ENCODE assay signal across 8 cellular contexts in genomic region chr10:98268694-98269386, GRCh38.
A peak's percentile ranks its signal among the peaks of the same experiment; 100 is the strongest.
DNase-seq lines count a peak whose midpoint lies in the region; ATAC-seq lines count a peak whose summit lies in the region.

No MANE protein-coding gene starts in this region.

- H3K27ac Mint-ChIP-seq in central memory CD8-positive, alpha-beta T cell (ENCODE audit: low read depth): peak overlapping the region; percentile 23

- peaks cover 4% of the 10 kb centered on the region for H3K36me3 Mint-ChIP-seq in central memory CD8-positive, alpha-beta T cell (ENCODE audit: insufficient read depth)

- H3K4me3 ChIP-seq in HUES48 (ENCODE audit: low read depth, low read length): peak overlapping the region; percentile 66
- H3K4me3 ChIP-seq in muscle layer of colon (ENCODE audit: low read depth in 1 of 2, low read length in 2 of 2): peak overlapping the region; percentile 40 to 74

- H3K9me3 Mint-ChIP-seq in central memory CD8-positive, alpha-beta T cell: no peaks in the 10 kb centered on the region

- peaks cover 10% of the 10 kb centered on the region for H3K4me1 Mint-ChIP-seq in central memory CD8-positive, alpha-beta T cell

- no peak overlapping the region for H3K9ac ChIP-seq in HUES48 (ENCODE audit: low read depth, low read length)
- H3K9ac ChIP-seq in muscle layer of colon (ENCODE audit: low read length): no peak overlapping the region

- H3K36me3 ChIP-seq in HUES48 (ENCODE audit: control insufficient read depth, insufficient read depth, low read length): no peaks in the 10 kb centered on the region
- H3K36me3 ChIP-seq in muscle layer of colon (ENCODE audit: insufficient read depth, low read length): no peaks in the 10 kb centered on the region

- no peak for ATAC-seq in central memory CD8-positive, alpha-beta T cell (replicated peaks; ENCODE audit: extremely low read depth, poor library complexity, severe bottlenecking)
- ATAC-seq in activated CD4-positive, CD25-positive, alpha-beta regulatory T cell treated with anti-CD3 and anti-CD28 coated beads, Interleukin-2, amount 50 U/mL, for 24 hours: no peak

- peak overlapping the region; percentile 71 for H3K4me3 Mint-ChIP-seq in central memory CD8-positive, alpha-beta T cell

- H3K4me1 ChIP-seq in HUES48 (ENCODE audit: control insufficient read depth, insufficient read depth, low read length): peaks cover 21% of the 10 kb centered on the region
- H3K4me1 ChIP-seq in muscle layer of colon (ENCODE audit: insufficient read depth, low read length): peaks cover 36% of the 10 kb centered on the region

- no peak overlapping the region for H3K27ac ChIP-seq in HUES48 (ENCODE audit: low read depth, low read length)
- H3K27ac ChIP-seq in muscle layer of colon (ENCODE audit: low read depth, low read length): peak overlapping the region; percentile 70

- H3K9me3 ChIP-seq in HUES48 (ENCODE audit: control insufficient read depth, insufficient read depth, low read length): no peaks in the 10 kb centered on the region
- no peaks in the 10 kb centered on the region for H3K9me3 ChIP-seq in muscle layer of colon (ENCODE audit: low read length)

- H3K27me3 ChIP-seq in HUES48 (ENCODE audit: control insufficient read depth, insufficient read depth, low read length) (peaks cover 11% of the 10 kb centered on the region), muscle layer of colon (ENCODE audit: control insufficient read depth in 1 of 2, insufficient read depth in 2 of 2, low read length in 2 of 2) (no peaks in the 10 kb centered on the region)

- peak; percentile 60 for DNase-seq in AG08396 (ENCODE audit: low spot score)
- no peak for DNase-seq in central memory CD8-positive, alpha-beta T cell (ENCODE audit: low spot score in 2 of 2)
- DNase-seq in NCI-H524 treated with DMSO at 0.1 percent for 48 hours (lab: John Stamatoyannopoulos, UW): no peak
- DNase-seq in central memory CD4-positive, alpha-beta T cell: no peak
- DNase-seq in activated gamma-delta T cell treated with Interleukin-2 at 50 U/mL for 16 hours: no peak

- peaks cover 41% of the 10 kb centered on the region for H3K27me3 Mint-ChIP-seq in central memory CD8-positive, alpha-beta T cell
